Comparison of ENCODE assay signal across 20 cellular contexts in the genomic region with DNA sequence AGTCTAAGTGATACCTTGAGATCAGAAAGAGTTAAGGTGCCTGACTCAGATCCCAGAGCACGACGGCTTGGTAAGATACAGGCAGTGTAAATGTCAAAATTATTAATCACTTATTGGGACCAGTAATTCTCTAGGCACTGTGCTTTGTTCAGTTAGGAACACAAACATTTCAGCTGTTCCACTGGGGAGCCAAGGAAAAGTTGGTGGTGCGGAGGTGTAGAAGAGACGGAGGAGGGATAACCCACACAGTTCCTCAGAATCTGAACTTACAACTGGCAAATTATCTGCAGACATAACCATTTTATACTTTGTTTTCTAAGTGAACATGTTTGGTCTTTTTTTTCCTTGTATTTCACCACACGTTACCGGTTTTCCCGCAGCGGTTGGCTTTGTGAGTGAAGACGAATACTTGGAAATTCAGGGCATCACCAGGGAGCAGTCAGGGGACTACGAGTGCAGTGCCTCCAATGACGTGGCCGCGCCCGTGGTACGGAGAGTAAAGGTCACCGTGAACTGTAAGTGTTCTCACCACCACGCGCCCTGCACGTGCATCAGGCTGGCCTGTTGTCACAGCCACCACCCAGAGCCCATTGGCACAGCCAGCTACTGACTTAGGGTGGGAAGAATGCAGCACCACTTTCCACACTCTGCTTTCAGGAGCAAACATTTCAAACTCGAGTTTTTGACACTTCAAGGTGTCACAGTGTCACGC.
DNase-seq lines count a peak whose midpoint lies in the region; ATAC-seq and TF ChIP-seq lines count a peak whose summit lies in the region.
"Had no signal": no experiment of that assay in that cellular context is flagged by ENCODE, and none has a peak within 500 bp of the region (broad histone marks: within the 10 kb centered on the region; RNA-seq: fewer than 3 reads in every experiment).

No MANE protein-coding gene starts in this region.

- H3K27me3 ChIP-seq in right atrium auricular region = no peaks in the 10 kb centered on the region
- no peaks in the 10 kb centered on the region for H3K27me3 ChIP-seq in heart left ventricle
- H3K27me3 ChIP-seq in rectal smooth muscle tissue (ENCODE audit: control insufficient read depth, insufficient read depth, low read length) = no peaks in the 10 kb centered on the region
- H3K27me3 ChIP-seq in Karpas-422 (ENCODE audit: low read length) = no peaks in the 10 kb centered on the region

- no peaks in the 10 kb centered on the region for H4K20me1 ChIP-seq in Karpas-422 (ENCODE audit: insufficient read depth, low read depth, low read length)

- no peaks in the 10 kb centered on the region for H3K79me2 ChIP-seq in Karpas-422 (ENCODE audit: low read length)

- H3K9ac ChIP-seq in rectal smooth muscle tissue (ENCODE audit: low read length) = no peak overlapping the region
- no peak overlapping the region for H3K9ac ChIP-seq in Karpas-422 (ENCODE audit: low read length)

- 83 to 90% (median 85%) methylated on average over 21 of the region's 21 CpGs for WGBS in heart left ventricle, 4 donors

- TF ChIP-seq CTCF in right atrium auricular region (IDR thresholded peaks at IDR 0.05) (no peak), heart left ventricle (IDR thresholded peaks at IDR 0.05) (no peak)

- H3K9me3 ChIP-seq in right atrium auricular region (no peaks in the 10 kb centered on the region), heart left ventricle (no peaks in the 10 kb centered on the region), Karpas-422 (ENCODE audit: low read length) (no peaks in the 10 kb centered on the region)
- H3K9me3 ChIP-seq: A549 had no signal

- H3K4me1 ChIP-seq in right atrium auricular region (peaks cover 0 to 16% of the 10 kb centered on the region in 2 donors), heart left ventricle (peaks cover 0 to 7% (median 0%) of the 10 kb centered on the region in 12 donors), rectal smooth muscle tissue (ENCODE audit: control insufficient read depth, insufficient read depth, low read length) (peaks cover 2% of the 10 kb centered on the region), Karpas-422 (ENCODE audit: low read length) (no peaks in the 10 kb centered on the region)
- H3K4me1 ChIP-seq: A549 had no signal

- H3K9me2 ChIP-seq in Karpas-422 (replicated peaks; ENCODE audit: insufficient read depth, low read length) = no peaks in the 10 kb centered on the region

- H3K4me3 ChIP-seq in right atrium auricular region (no peak overlapping the region), heart left ventricle (no peak overlapping the region), rectal smooth muscle tissue (ENCODE audit: low read length) (no peak overlapping the region), Karpas-422 (ENCODE audit: low read length) (no peak overlapping the region)
- H3K4me3 ChIP-seq: A549, GM23338 had no signal

- H2AFZ ChIP-seq in Karpas-422 (ENCODE audit: low read length) = no peak overlapping the region
- H2AFZ ChIP-seq: GM23338 had no signal

- no peak for TF ChIP-seq POLR2A in heart left ventricle (IDR thresholded peaks at IDR 0.05)

- peak; percentile 69 for DNase-seq in right atrium auricular region (ENCODE audit: low spot score)
- DNase-seq in heart left ventricle = no peak
- DNase-seq in Ammon's horn (ENCODE audit: low spot score) = peak; percentile 30
- DNase-seq in activated CD8-positive, alpha-beta memory T cell treated with anti-CD3 and anti-CD28 coated beads, Interleukin-2, amount 50 U/mL, for 4 hours = no peak
- DNase-seq in Karpas-422 = no peak
- DNase-seq: 8988T; ACHN; AML-193; C1 segment of cervical spinal cord; Calu3; CD4-positive, alpha-beta memory T cell; COR-L47; DMS53; DMS79 treated with DMSO at 0.1 percent for 48 hours; GF-D8; H9 had no signal

- ATAC-seq in heart left ventricle = no peak
- ATAC-seq: A549, GM23338, HCT116 had no signal

- H3K4me2 ChIP-seq in Karpas-422 (ENCODE audit: low read depth, low read length, poor library complexity, severe bottlenecking) = no peak overlapping the region
- H3K4me2 ChIP-seq: A549, GM23338 had no signal

- H3K36me3 ChIP-seq in right atrium auricular region = no peaks in the 10 kb centered on the region
- H3K36me3 ChIP-seq in heart left ventricle = no peaks in the 10 kb centered on the region
- H3K36me3 ChIP-seq in rectal smooth muscle tissue (ENCODE audit: control insufficient read depth, insufficient read depth, low read length) = no peaks in the 10 kb centered on the region
- H3K36me3 ChIP-seq in Karpas-422 (ENCODE audit: insufficient read depth, low read length) = no peaks in the 10 kb centered on the region

- intact Hi-C loops in heart left ventricle (cut with DNase I) = no loop called here

- H3K27ac ChIP-seq in right atrium auricular region (no peak overlapping the region), heart left ventricle (no peak overlapping the region), rectal smooth muscle tissue (ENCODE audit: low read depth, low read length) (peak overlapping the region; percentile 27), Karpas-422 (ENCODE audit: low read length) (no peak overlapping the region)
- H3K27ac ChIP-seq: A549 had no signal

Comparison
In these comparisons a context has a peak if more than half of its experiments do, and no peak if none do; other contexts are left out.
1. DNase-seq: peak in right atrium auricular region (single experiment) and Ammon's horn (single experiment); none in heart left ventricle (0 of 5), activated CD8-positive, alpha-beta memory T cell treated with anti-CD3 and anti-CD28 coated beads, Interleukin-2, amount 50 U/mL, for 4 hours (single experiment) and Karpas-422 (single experiment).